ENCODE assay signal across 1 cellular context in genomic region chr6:109872968-109873545, GRCh38.
TF ChIP-seq lines count a peak whose summit lies in the region.

No MANE protein-coding gene starts in this region.

TF ChIP-seq in HepG2, 621 proteins besides CTCF, POLR2A, EP300 and RAD21 (continued from another document):
- no peak for TF ChIP-seq NR0B2 (CRISPR knock-in tag; IDR thresholded peaks at IDR 0.05)
- TF ChIP-seq TFDP1 (CRISPR knock-in tag; IDR thresholded peaks at IDR 0.05; ENCODE audit: borderline replicate concordance): no peak
- TF ChIP-seq ZSCAN20 (CRISPR knock-in tag; IDR thresholded peaks at IDR 0.05; ENCODE audit: borderline replicate concordance): no peak
- TF ChIP-seq ZNF253 (CRISPR knock-in tag; IDR thresholded peaks at IDR 0.05; ENCODE audit: borderline replicate concordance): no peak
- no peak for TF ChIP-seq ZNF572 (CRISPR knock-in tag; IDR thresholded peaks at IDR 0.05)
- no peak for TF ChIP-seq MAZ (IDR thresholded peaks at IDR 0.05; ENCODE audit: borderline replicate concordance, low read depth, low read length)
- TF ChIP-seq MAZ (CRISPR knock-in tag; IDR thresholded peaks at IDR 0.05; ENCODE audit: low read depth): no peak
- no peak for TF ChIP-seq CHD2 (IDR thresholded peaks at IDR 0.05; ENCODE audit: low read depth, low read length)
- TF ChIP-seq YY1 (IDR thresholded peaks at IDR 0.05; ENCODE audit: insufficient read depth, insufficient replicate concordance, low read depth, low read length): no peak
- no peak for TF ChIP-seq ZNF569 (CRISPR knock-in tag; IDR thresholded peaks at IDR 0.05; ENCODE audit: borderline replicate concordance)
- TF ChIP-seq CEBPB (IDR thresholded peaks at IDR 0.05; ENCODE audit: borderline replicate concordance, low read depth, low read length): no peak
